Comparison of ENCODE assay signal across 20 cellular contexts in the genomic region with DNA sequence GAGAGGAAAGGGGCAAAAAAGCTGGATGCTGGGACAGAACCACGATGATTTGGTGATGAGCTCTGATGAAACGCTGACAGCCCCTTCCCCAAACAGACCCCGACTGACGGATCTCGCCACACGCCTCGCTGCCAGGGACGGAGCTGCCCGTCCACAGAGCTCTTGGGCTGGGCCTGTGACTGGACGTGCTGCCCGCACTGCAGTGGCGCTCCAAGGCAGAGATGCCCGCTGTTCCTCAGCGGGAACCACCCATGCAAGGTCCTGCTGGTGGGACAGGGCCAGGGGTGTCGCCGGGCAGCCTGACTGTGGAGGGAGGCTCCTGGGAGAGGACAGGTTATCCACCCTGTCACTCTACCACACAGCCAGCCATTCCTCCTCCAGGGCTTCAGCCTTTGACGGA.
"Had no signal": no experiment of that assay in that cellular context is flagged by ENCODE, and none has a peak within 500 bp of the region (broad histone marks: within the 10 kb centered on the region; RNA-seq: fewer than 3 reads in every experiment).

No MANE protein-coding gene starts in this region.

- FAIRE-seq: RCC 7860 had no signal

- H3K9me3 ChIP-seq: MG63, SK-N-SH had no signal

- DNase-seq: Karpas-422, KG1, MG63, NCI-H1092 treated with DMSO at 0.1 percent for 48 hours, NCI-H1436, NCI-H187, NCI-H2029, NCI-H2081 treated with DMSO at 0.1 percent for 48 hours, NCI-H2171, NCI-H226, NCI-H446, NCI-H510A, NCI-H524 treated with DMSO at 0.1 percent for 48 hours, NCI-H69, NCI-H774, RPMI8226, SHP77, SK-N-SH, SW 1271 had no signal

- H3K4me2 ChIP-seq: SK-N-SH had no signal

- H3K9ac ChIP-seq: SK-N-SH had no signal

- H3K4me3 ChIP-seq: MG63 had no signal

- H3K27me3 ChIP-seq: MG63 had no signal
